2 cellular contexts compared by ENCODE assay signal in genomic region chr6:38910207-38910606, GRCh38.
TF ChIP-seq lines count a peak whose summit lies in the region.

No MANE protein-coding gene starts in this region.

TF ChIP-seq in HepG2, 621 proteins besides CTCF, POLR2A, EP300 and RAD21:
- TF ChIP-seq GATAD2A (CRISPR knock-in tag; IDR thresholded peaks at IDR 0.05) (0 out of 2 replicates have a peak, but pooled peaks have one; percentile 34), ARID5B (CRISPR knock-in tag; IDR thresholded peaks at IDR 0.05) (no peak), ZUFSP (CRISPR knock-in tag; IDR thresholded peaks at IDR 0.05; ENCODE audit: borderline replicate concordance) (no peak), CEBPG (CRISPR knock-in tag; IDR thresholded peaks at IDR 0.05) (peak; percentile 75), NONO (IDR thresholded peaks at IDR 0.05) (no peak), NONO (CRISPR knock-in tag; conservative IDR thresholded peaks at IDR 0.05) (no peak), SP140L (CRISPR knock-in tag; IDR thresholded peaks at IDR 0.05; ENCODE audit: borderline replicate concordance) (no peak), ONECUT2 (CRISPR knock-in tag; IDR thresholded peaks at IDR 0.05) (peak; percentile 76), KDM6A (CRISPR knock-in tag; IDR thresholded peaks at IDR 0.05; ENCODE audit: low read depth) (no peak), BCL6 (CRISPR knock-in tag; IDR thresholded peaks at IDR 0.05) (peak; percentile 32; the same call in 1 of the 2 replicates), GATA4 (IDR thresholded peaks at IDR 0.05; ENCODE audit: borderline replicate concordance, low read depth) (no peak), WIZ (CRISPR knock-in tag; IDR thresholded peaks at IDR 0.05) (no peak), CEBPB (IDR thresholded peaks at IDR 0.05; ENCODE audit: borderline replicate concordance, low read depth, low read length) (peak; percentile 80), ZNF496 (CRISPR knock-in tag; IDR thresholded peaks at IDR 0.05; ENCODE audit: insufficient replicate concordance) (no peak)

TF ChIP-seq in H1, 55 proteins besides CTCF, POLR2A, EP300 and RAD21:
- TF ChIP-seq BRCA1 (IDR thresholded peaks at IDR 0.05; ENCODE audit: low read depth, low read length) (no peak), JUN (IDR thresholded peaks at IDR 0.05; ENCODE audit: low read depth, low read length) (no peak), CEBPB (IDR thresholded peaks at IDR 0.05; ENCODE audit: low read depth, low read length) (0 out of 2 replicates have a peak, but pooled peaks have one; percentile 17), ZNF274 (IDR thresholded peaks at IDR 0.05; ENCODE audit: borderline replicate concordance, extremely low read depth, low read length) (no peak), TAF7 (optimal IDR thresholded peaks at IDR 0.05; ENCODE audit: borderline replicate concordance, low read depth, low read length) (no peak), KDM1A (IDR thresholded peaks at IDR 0.05; ENCODE audit: borderline replicate concordance, low read length) (no peak), GABPA (IDR thresholded peaks at IDR 0.05; ENCODE audit: borderline replicate concordance, insufficient read depth, low read length) (no peak), YY1 (IDR thresholded peaks at IDR 0.05; ENCODE audit: low read depth, low read length) (no peak), SIX5 (IDR thresholded peaks at IDR 0.05; ENCODE audit: low read depth, low read length) (no peak)
TF ChIP-seq in H1: peak in this region for 1.
